6 cellular contexts compared by ENCODE assay signal in genomic region chr12:113186033-113186365, GRCh38. TPM values are rescaled to one million over a fixed set of nuclear protein-coding genes. Genes with fewer than 3 reads are reported as not detected.
DNase-seq lines count a peak whose midpoint lies in the region; ATAC-seq lines count a peak whose summit lies in the region.

No MANE protein-coding gene starts in this region.

- intact Hi-C loops in naive thymus-derived CD4-positive, alpha-beta T cell (cut with micrococcal nuclease): loop anchor here in 1 of 2 donors (10.0 kb wide), 2 partner anchors 281 to 779 kb away; partner anchors contain the start of genes OAS1 and RBM19

- H3K9me3 ChIP-seq in naive thymus-derived CD4-positive, alpha-beta T cell (ENCODE audit: control insufficient read depth in 2 of 3, low read length in 3 of 3): no peaks in the 10 kb centered on the region

- ATAC-seq in naive thymus-derived CD4-positive, alpha-beta T cell: no peak
- ATAC-seq in HG03521 (IDR thresholded peaks at IDR 0.05; ENCODE audit: unreplicated experiment) (no peak), HG03045 (IDR thresholded peaks at IDR 0.05; ENCODE audit: unreplicated experiment) (no peak)

- peak overlapping the region; percentile 99 for H3K27ac ChIP-seq in angular gyrus (ENCODE audit: low read depth, low read length)
- H3K27ac ChIP-seq in naive thymus-derived CD4-positive, alpha-beta T cell (ENCODE audit: low read depth, low read length): peak overlapping the region; percentile 96

- no peaks in the 10 kb centered on the region for H3K27me3 Mint-ChIP-seq in naive thymus-derived CD4-positive, alpha-beta T cell

- peaks cover 0 to 14% (median 6%) of the 10 kb centered on the region in 5 donors for H3K36me3 Mint-ChIP-seq in naive thymus-derived CD4-positive, alpha-beta T cell

- H3K4me1 Mint-ChIP-seq in naive thymus-derived CD4-positive, alpha-beta T cell: peaks cover 20 to 55% (median 33%) of the 10 kb centered on the region in 7 donors

- peaks cover 20 to 32% of the 10 kb centered on the region in 2 donors for H3K4me1 ChIP-seq in naive thymus-derived CD4-positive, alpha-beta T cell (ENCODE audit: control insufficient read depth in 2 of 2, insufficient read depth in 2 of 2, low read length in 2 of 2)

- CTCF ChIA-PET in naive thymus-derived CD4-positive, alpha-beta T cell (lab: Charles Lee): interaction anchor here (0.7 to 1.0 kb wide), 3 partner anchors 9 to 140 kb away, joined by 3 read pairs; no protein-coding TSS in a partner anchor

- POLR2A ChIA-PET in naive thymus-derived CD4-positive, alpha-beta T cell (lab: Charles Lee): interaction anchor here (0.7 to 4.0 kb wide), 7 partner anchors 22 to 208 kb away, joined by 3 to 30 read pairs (median 5); partner anchors contain the start of genes OAS2 and TPCN1

- H3K27me3 ChIP-seq in naive thymus-derived CD4-positive, alpha-beta T cell (ENCODE audit: control insufficient read depth in 2 of 2, insufficient read depth in 2 of 2, low read length in 2 of 2): no peaks in the 10 kb centered on the region

- peak overlapping the region; percentile 86 to 98 (median 93) for H3K27ac Mint-ChIP-seq in naive thymus-derived CD4-positive, alpha-beta T cell

- DNase-seq in NCI-H1694 (lab: John Stamatoyannopoulos, UW) (peak; percentile 6), NCI-H1694 treated with DMSO at 0.1 percent for 48 hours (lab: John Stamatoyannopoulos, UW) (no peak)
- no peak for DNase-seq in naive thymus-derived CD4-positive, alpha-beta T cell

- no peaks in the 10 kb centered on the region for H3K9me3 Mint-ChIP-seq in naive thymus-derived CD4-positive, alpha-beta T cell

- peak overlapping the region; percentile 77 for H3K4me3 ChIP-seq in naive thymus-derived CD4-positive, alpha-beta T cell (ENCODE audit: low read length)

- peak overlapping the region; percentile 86 to 99 (median 96) for H3K4me3 Mint-ChIP-seq in naive thymus-derived CD4-positive, alpha-beta T cell

- H3K36me3 ChIP-seq in naive thymus-derived CD4-positive, alpha-beta T cell (ENCODE audit: control insufficient read depth in 2 of 3, insufficient read depth in 3 of 3, low read length in 3 of 3): peaks cover 0 to 22% (median 0%) of the 10 kb centered on the region in 3 experiments

RNA-seq across cellular contexts. Expression of gene RITA1, which starts 0.5 kb away (rescaled TPM):
- total RNA-seq in naive thymus-derived CD4-positive, alpha-beta T cell: 10 to 100 TPM in 3 of 5 experiments, 1 to 10 TPM in 2; 6.4 to 20.2 (median 14.1) TPM
- 10 to 100 TPM; 23.2 to 28.9 TPM for polyA plus RNA-seq in naive thymus-derived CD4-positive, alpha-beta T cell

RNA-seq across cellular contexts. Expression of gene DDX54, which starts 0.7 kb away (rescaled TPM):
- 10 to 100 TPM; 55.8 to 81.1 (median 76.7) TPM for total RNA-seq in naive thymus-derived CD4-positive, alpha-beta T cell
- 10 to 100 TPM; 18.9 to 40.3 TPM for polyA plus RNA-seq in naive thymus-derived CD4-positive, alpha-beta T cell

RNA-seq across cellular contexts. Expression of gene TPCN1, which starts 35.3 kb away (rescaled TPM):
- 100 to 1,000 TPM in 3 of 5 experiments, 10 to 100 TPM in 2; 49.5 to 124 (median 107) TPM for total RNA-seq in naive thymus-derived CD4-positive, alpha-beta T cell
- polyA plus RNA-seq in naive thymus-derived CD4-positive, alpha-beta T cell: 10 to 100 TPM; 15.3 to 31.2 TPM

RNA-seq across cellular contexts. Expression of gene CFAP73, which starts 36.5 kb away (rescaled TPM):
- total RNA-seq in naive thymus-derived CD4-positive, alpha-beta T cell: under 1 TPM in 3 of 5 experiments, not detected in 2; 0.29 to 0.88 (median 0.48) TPM
- not detected for polyA plus RNA-seq in naive thymus-derived CD4-positive, alpha-beta T cell

RNA-seq across cellular contexts. Expression of gene RASAL1, which starts 50.4 kb away (rescaled TPM):
- total RNA-seq in naive thymus-derived CD4-positive, alpha-beta T cell: 1 to 10 TPM in 3 of 5 experiments, under 1 TPM in 2; 0.19 to 1.6 (median 1.1) TPM
- polyA plus RNA-seq in naive thymus-derived CD4-positive, alpha-beta T cell: 1 to 10 TPM; 1.6 to 2.1 TPM
